In genomic region chr18:40094441-40094840, GRCh38 we compare ENCODE assay signal across 19 cellular contexts.
"Had no signal": no experiment of that assay in that cellular context is flagged by ENCODE, and none has a peak within 500 bp of the region (broad histone marks: within the 10 kb centered on the region; RNA-seq: fewer than 3 reads in every experiment).

No MANE protein-coding gene starts in this region.

- H3K4me3 Mint-ChIP-seq: activated CD4-positive, alpha-beta memory T cell treated with anti-CD3 and anti-CD28 coated beads, Interleukin-2, amount 10 ng/mL, durations not matched to agents 7 days and 5 days; activated naive CD4-positive, alpha-beta T cell treated with anti-CD3 and anti-CD28 coated beads, Interleukin-2, amount 10 ng/mL, durations not matched to agents 7 days and 5 days; activated T-cell treated with anti-CD3 and anti-CD28 coated beads, Interleukin-2, amount 50 U/mL, for 24 hours; dendritic cell treated with granulocyte-macrophage colony-stimulating factor and Interleukin-4, amounts not matched to agents 40 ng/mL and 50 ng/mL, for 4 days; memory B cell; natural killer cell; T-helper 17 cell; WTC11 had no signal

- H3K4me3 ChIP-seq: body of pancreas, gastroesophageal sphincter, heart right ventricle, left lung, transverse colon had no signal

- H3K4me1 ChIP-seq: body of pancreas, gastroesophageal sphincter, heart right ventricle, left lung, transverse colon had no signal

- H3K27me3 Mint-ChIP-seq: activated CD4-positive, alpha-beta memory T cell treated with anti-CD3 and anti-CD28 coated beads, Interleukin-2, amount 10 ng/mL, durations not matched to agents 7 days and 5 days; activated naive CD4-positive, alpha-beta T cell treated with anti-CD3 and anti-CD28 coated beads, Interleukin-2, amount 10 ng/mL, durations not matched to agents 7 days and 5 days; activated T-cell treated with anti-CD3 and anti-CD28 coated beads, Interleukin-2, amount 50 U/mL, for 24 hours; dendritic cell treated with granulocyte-macrophage colony-stimulating factor and Interleukin-4, amounts not matched to agents 40 ng/mL and 50 ng/mL, for 4 days; memory B cell; T-helper 17 cell had no signal

- H3K36me3 ChIP-seq: gastroesophageal sphincter, heart right ventricle, left lung, neutrophil, transverse colon had no signal

- H3K27ac Mint-ChIP-seq: activated CD4-positive, alpha-beta memory T cell treated with anti-CD3 and anti-CD28 coated beads, Interleukin-2, amount 10 ng/mL, durations not matched to agents 7 days and 5 days; activated naive CD4-positive, alpha-beta T cell treated with anti-CD3 and anti-CD28 coated beads, Interleukin-2, amount 10 ng/mL, durations not matched to agents 7 days and 5 days; activated T-cell treated with anti-CD3 and anti-CD28 coated beads, Interleukin-2, amount 50 U/mL, for 24 hours; dendritic cell treated with granulocyte-macrophage colony-stimulating factor and Interleukin-4, amounts not matched to agents 40 ng/mL and 50 ng/mL, for 4 days; memory B cell; natural killer cell; T-helper 17 cell; WTC11 had no signal

- ATAC-seq: body of pancreas, gastroesophageal sphincter, heart right ventricle, left lung, natural killer cell, T-helper 17 cell, WTC11 had no signal

- H3K27ac ChIP-seq: body of pancreas, gastroesophageal sphincter, heart right ventricle, left lung, neutrophil, transverse colon had no signal

- H3K36me3 Mint-ChIP-seq: activated naive CD4-positive, alpha-beta T cell treated with anti-CD3 and anti-CD28 coated beads, Interleukin-2, amount 10 ng/mL, durations not matched to agents 7 days and 5 days; memory B cell; natural killer cell; WTC11 had no signal

- DNase-seq: activated CD4-positive, alpha-beta memory T cell treated with anti-CD3 and anti-CD28 coated beads, Interleukin-2, amount 10 ng/mL, durations not matched to agents 7 days and 5 days; activated CD4-positive, alpha-beta T cell treated with anti-CD3 and anti-CD28 coated beads for 4 hours; activated naive CD4-positive, alpha-beta T cell treated with anti-CD3 and anti-CD28 coated beads, Interleukin-2, amount 10 ng/mL, durations not matched to agents 7 days and 5 days; activated T-cell treated with anti-CD3 and anti-CD28 coated beads, Interleukin-2, amount 50 U/mL, for 24 hours; body of pancreas; effector memory CD4-positive, alpha-beta T cell; heart right ventricle; left lung; natural killer cell; retina; stimulated activated CD4-positive, alpha-beta T cell treated with anti-CD3 and anti-CD28 coated beads, Interleukin-2, amount 100 ng/mL, for 48 hours; stimulated activated naive CD4-positive, alpha-beta T cell; T-helper 17 cell; transverse colon had no signal

- H3K4me1 Mint-ChIP-seq: activated CD4-positive, alpha-beta memory T cell treated with anti-CD3 and anti-CD28 coated beads, Interleukin-2, amount 10 ng/mL, durations not matched to agents 7 days and 5 days; activated naive CD4-positive, alpha-beta T cell treated with anti-CD3 and anti-CD28 coated beads, Interleukin-2, amount 10 ng/mL, durations not matched to agents 7 days and 5 days; memory B cell; natural killer cell; T-helper 17 cell had no signal

- H3K9me3 Mint-ChIP-seq: dendritic cell treated with granulocyte-macrophage colony-stimulating factor and Interleukin-4, amounts not matched to agents 40 ng/mL and 50 ng/mL, for 4 days; WTC11 had no signal

- H3K27me3 ChIP-seq: body of pancreas, gastroesophageal sphincter, heart right ventricle, left lung, neutrophil, transverse colon had no signal
